9 cellular contexts compared by ENCODE assay signal in the genomic region with DNA sequence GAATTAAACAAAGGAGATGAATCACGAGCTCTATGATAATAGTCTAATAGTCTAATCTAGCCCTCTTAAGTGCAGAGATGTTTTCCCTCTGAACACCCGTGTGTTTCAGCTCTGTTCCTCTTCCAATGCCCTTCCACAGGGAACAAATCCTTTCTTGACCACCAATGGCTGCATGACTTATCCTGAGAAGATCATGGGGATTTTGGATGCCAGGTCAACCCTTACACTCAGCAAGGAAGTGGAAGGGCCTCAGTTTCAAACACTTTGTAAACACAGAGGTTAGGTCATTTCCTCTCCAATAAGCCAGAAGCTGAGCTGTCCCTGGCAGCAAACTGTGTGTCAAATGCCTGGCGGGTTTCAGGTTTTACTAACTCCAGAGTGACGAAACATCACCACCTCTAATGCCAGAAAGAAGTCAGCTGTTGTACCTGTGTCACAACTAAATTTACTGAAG.
DNase-seq lines count a peak whose midpoint lies in the region; ATAC-seq and TF ChIP-seq lines count a peak whose summit lies in the region.
"Had no signal": no experiment of that assay in that cellular context is flagged by ENCODE, and none has a peak within 500 bp of the region (broad histone marks: within the 10 kb centered on the region; RNA-seq: fewer than 3 reads in every experiment).

No MANE protein-coding gene starts in this region.

- no peaks in the 10 kb centered on the region for H3K27me3 ChIP-seq in breast epithelium

- no peak for TF ChIP-seq CTCF in breast epithelium (IDR thresholded peaks at IDR 0.05)
- TF ChIP-seq CTCF in lower leg skin (IDR thresholded peaks at IDR 0.05): no peak

- no peak for TF ChIP-seq POLR2A in breast epithelium (IDR thresholded peaks at IDR 0.05)
- TF ChIP-seq POLR2A in lower leg skin (IDR thresholded peaks at IDR 0.05): no peak

- H3K27ac ChIP-seq in breast epithelium: peak overlapping the region; percentile 88 to 92

- intact Hi-C loops in breast epithelium (cut with DNase I; ENCODE audit: low total_unique reads): no loop called here
- intact Hi-C loops in lower leg skin (cut with DNase I; ENCODE audit: low total_unique reads): no loop called here

- H3K4me1 ChIP-seq in breast epithelium: no peaks in the 10 kb centered on the region

- in situ Hi-C loops in KBM-7 (cut with MboI; ENCODE audit: low pct_unique_long_range_greater_than_20kb, low sequenced_read_pairs): no loop called here

- peak; percentile 82 for DNase-seq in DMS53 (lab: John Stamatoyannopoulos, UW)
- peak; percentile 17 for DNase-seq in KBM-7
- DNase-seq in breast epithelium (ENCODE audit: low spot score in 2 of 2): peak; percentile 58 to 88
- DNase-seq in lower leg skin (ENCODE audit: low spot score in 2 of 2): peak; percentile 81 to 91
- no peak for DNase-seq in DMS79 (lab: John Stamatoyannopoulos, UW)

- no peaks in the 10 kb centered on the region for H3K36me3 ChIP-seq in breast epithelium

- no peak for ATAC-seq in HG03565 (IDR thresholded peaks at IDR 0.05; ENCODE audit: unreplicated experiment)
- no peak for ATAC-seq in GM18517 (IDR thresholded peaks at IDR 0.05; ENCODE audit: unreplicated experiment)
- ATAC-seq in GM18870 (IDR thresholded peaks at IDR 0.05; ENCODE audit: unreplicated experiment): no peak
- ATAC-seq: HCT116 had no signal

- no peaks in the 10 kb centered on the region for H3K9me3 ChIP-seq in breast epithelium

- 46 to 53% methylated on average over 4 of the region's 4 CpGs for WGBS in lower leg skin, 2 donors

- no peak overlapping the region for H3K4me3 ChIP-seq in breast epithelium
- no peak overlapping the region for H3K4me3 ChIP-seq in lower leg skin (ENCODE audit: low read depth, poor library complexity, severe bottlenecking)
